Comparison of ENCODE assay signal across 7 cellular contexts in genomic region chr3:142987080-142987700, GRCh38. TPM values are rescaled to one million over a fixed set of nuclear protein-coding genes. Genes with fewer than 3 reads are reported as not detected.
DNase-seq lines count a peak whose midpoint lies in the region; ATAC-seq, FAIRE-seq and TF ChIP-seq lines count a peak whose summit lies in the region.

No MANE protein-coding gene starts in this region.

- H3K4me3 ChIP-seq in GM06990 (replicated peaks; ENCODE audit: low read depth, low read length) (no peak overlapping the region), endothelial cell of umbilical vein (replicated peaks in 1 of 3; ENCODE audit: insufficient read depth in 1 of 3, low read depth in 1 of 3, low read length in 3 of 3) (no peak overlapping the region), neural cell (ENCODE audit: low read length) (no peak overlapping the region)

- ATAC-seq in HG03571 (IDR thresholded peaks at IDR 0.05; ENCODE audit: unreplicated experiment), result peak; percentile 45
- no peak for ATAC-seq in GM18868 (IDR thresholded peaks at IDR 0.05; ENCODE audit: unreplicated experiment)
- no peak for ATAC-seq in stimulated activated memory B cell treated with anti-CD40 and anti-IgM and Interleukin-4, amounts not matched to agents 10 μg/mL and 1 μg/mL and 100 μg/mL, for 72 hours

- no peaks in the 10 kb centered on the region for H3K9me3 Mint-ChIP-seq in stimulated activated memory B cell treated with anti-CD40 and anti-IgM and Interleukin-4, amounts not matched to agents 10 μg/mL and 1 μg/mL and 100 μg/mL, for 72 hours

- CTCF ChIA-PET in endothelial cell of umbilical vein (lab: Charles Lee), result interaction anchor here (0.6 to 2.6 kb wide), 11 partner anchors 10 to 405 kb away, joined by 3 to 50 read pairs (median 4); partner anchors contain the start of gene U2SURP

- TF ChIP-seq RAD21 in neural cell (conservative IDR thresholded peaks at IDR 0.05), result peak; percentile 78

- dilution Hi-C loops in endothelial cell of umbilical vein (cut with MboI; ENCODE audit: extremely low pct_ligation_motif_present, low sequenced_read_pairs), result no loop called here

- no peaks in the 10 kb centered on the region for H3F3A ChIP-seq in neural cell (ENCODE audit: insufficient read depth, low read length, poor library complexity, severe bottlenecking)

- H4K20me1 ChIP-seq in endothelial cell of umbilical vein (replicated peaks; ENCODE audit: control insufficient read depth, extremely low read depth, insufficient read depth, low read length), result no peaks in the 10 kb centered on the region
- H4K20me1 ChIP-seq in neural cell (ENCODE audit: insufficient read depth), result no peaks in the 10 kb centered on the region

- H3K27me3 ChIP-seq in GM06990 (replicated peaks; ENCODE audit: control insufficient read depth, insufficient read depth, low read length) (no peaks in the 10 kb centered on the region), endothelial cell of umbilical vein (ENCODE audit: control insufficient read depth in 2 of 2, insufficient read depth in 2 of 2, low read length in 2 of 2) (peaks cover 8 to 15% of the 10 kb centered on the region in 2 experiments), neural cell (ENCODE audit: insufficient read depth, low read depth, low read length) (no peaks in the 10 kb centered on the region)

- intact Hi-C loops in endothelial cell of umbilical vein (cut with micrococcal nuclease), result loop anchor here (1.0 kb wide), 3 partner anchors 58 to 401 kb away; no protein-coding TSS in a partner anchor

- DNase-seq in GM06990 (ENCODE audit: extremely low read depth, insufficient read length) (peak; percentile 27), RCC 7860 (ENCODE audit: low spot score) (peak; percentile 52), endothelial cell of umbilical vein (ENCODE audit: low read depth, low spot score) (peak; percentile 51)

- BruUV-seq in endothelial cell of umbilical vein (replicated peaks; lab: Mats Ljungman, UMichigan), result no TSS peak

- H2AFZ ChIP-seq in endothelial cell of umbilical vein (ENCODE audit: low read depth, low read length) (no peak overlapping the region), neural cell (ENCODE audit: low read depth, low read length) (no peak overlapping the region)

- no peaks in the 10 kb centered on the region for H3K27me3 Mint-ChIP-seq in stimulated activated memory B cell treated with anti-CD40 and anti-IgM and Interleukin-4, amounts not matched to agents 10 μg/mL and 1 μg/mL and 100 μg/mL, for 72 hours

- peak; percentile 50 for TF ChIP-seq CTCF in GM06990 (IDR thresholded peaks at IDR 0.05; ENCODE audit: insufficient read depth, low read length, poor library complexity, severe bottlenecking)
- peak; percentile 37 for TF ChIP-seq CTCF in endothelial cell of umbilical vein (IDR thresholded peaks at IDR 0.05; ENCODE audit: extremely low read depth in 1 of 2, insufficient read depth in 1 of 2, low read depth in 1 of 2, low read length in 2 of 2)
- peak; percentile 80 for TF ChIP-seq CTCF in neural cell (IDR thresholded peaks at IDR 0.05; ENCODE audit: poor library complexity, severe bottlenecking)

- H3K4me2 ChIP-seq in endothelial cell of umbilical vein (ENCODE audit: insufficient read depth, low read length) (no peak overlapping the region), neural cell (ENCODE audit: low read length) (no peak overlapping the region)

- no peak overlapping the region for H3K4me3 Mint-ChIP-seq in stimulated activated memory B cell treated with anti-CD40 and anti-IgM and Interleukin-4, amounts not matched to agents 10 μg/mL and 1 μg/mL and 100 μg/mL, for 72 hours

- no peaks in the 10 kb centered on the region for H3K4me1 ChIP-seq in endothelial cell of umbilical vein (ENCODE audit: control insufficient read depth, extremely low read depth, insufficient read depth, low read length)

- no peaks in the 10 kb centered on the region for H3K9me1 ChIP-seq in endothelial cell of umbilical vein (replicated peaks; ENCODE audit: control insufficient read depth, extremely low read depth, insufficient read depth, low read length)

- H3K9me3 ChIP-seq in endothelial cell of umbilical vein (replicated peaks; ENCODE audit: control insufficient read depth, insufficient read depth, low read length) (no peaks in the 10 kb centered on the region), neural cell (ENCODE audit: low read length) (no peaks in the 10 kb centered on the region)

- POLR2A ChIA-PET in endothelial cell of umbilical vein (lab: Charles Lee), result interaction anchor here (0.7 kb wide), 1 partner anchor 505 kb away, joined by 3 read pairs; no protein-coding TSS in a partner anchor

- TF ChIP-seq EP300 in neural cell (conservative IDR thresholded peaks at IDR 0.05; ENCODE audit: poor library complexity, severe bottlenecking), result no peak

- no peak for TF ChIP-seq POLR2A in endothelial cell of umbilical vein (IDR thresholded peaks at IDR 0.05; ENCODE audit: low read depth, low read length)

- H3K79me2 ChIP-seq in endothelial cell of umbilical vein (ENCODE audit: control insufficient read depth, insufficient read depth, low read length), result no peaks in the 10 kb centered on the region
- H3K79me2 ChIP-seq in neural cell (replicated peaks; ENCODE audit: insufficient read depth, low read length), result no peaks in the 10 kb centered on the region

- H3K9ac ChIP-seq in endothelial cell of umbilical vein (replicated peaks; ENCODE audit: extremely low read depth, insufficient read depth, low read length) (no peak overlapping the region), neural cell (ENCODE audit: low read length) (no peak overlapping the region)

- FAIRE-seq in RCC 7860 (lab: Jason Lieb, UNC) (peak; percentile 87), endothelial cell of umbilical vein (lab: Jason Lieb, UNC) (peak; percentile 89)

- no peak overlapping the region for H3K27ac Mint-ChIP-seq in stimulated activated memory B cell treated with anti-CD40 and anti-IgM and Interleukin-4, amounts not matched to agents 10 μg/mL and 1 μg/mL and 100 μg/mL, for 72 hours

- H3K36me3 ChIP-seq in GM06990 (ENCODE audit: control insufficient read depth, insufficient read depth, low read length) (no peaks in the 10 kb centered on the region), endothelial cell of umbilical vein (ENCODE audit: control insufficient read depth in 2 of 2, extremely low read depth in 1 of 2, insufficient read depth in 2 of 2, low read length in 2 of 2) (no peaks in the 10 kb centered on the region), neural cell (ENCODE audit: insufficient read depth, low read length) (no peaks in the 10 kb centered on the region)

- H3K36me3 Mint-ChIP-seq in stimulated activated memory B cell treated with anti-CD40 and anti-IgM and Interleukin-4, amounts not matched to agents 10 μg/mL and 1 μg/mL and 100 μg/mL, for 72 hours, result no peaks in the 10 kb centered on the region

- no peaks in the 10 kb centered on the region for H3K4me1 Mint-ChIP-seq in stimulated activated memory B cell treated with anti-CD40 and anti-IgM and Interleukin-4, amounts not matched to agents 10 μg/mL and 1 μg/mL and 100 μg/mL, for 72 hours

- no peaks in the 10 kb centered on the region for H3K9me2 ChIP-seq in neural cell (ENCODE audit: insufficient read depth, low read length)

- H3K27ac ChIP-seq in endothelial cell of umbilical vein (ENCODE audit: insufficient read depth, low read depth, low read length), result no peak overlapping the region
- no peak overlapping the region for H3K27ac ChIP-seq in neural cell (ENCODE audit: low read length)

TF ChIP-seq in endothelial cell of umbilical vein, 7 proteins besides CTCF, POLR2A, EP300 and RAD21 (continues in another document):
- TF ChIP-seq JUN (IDR thresholded peaks at IDR 0.05; ENCODE audit: borderline replicate concordance, insufficient read depth, insufficient read length, low read depth) (no peak), MYC (IDR thresholded peaks at IDR 0.05; ENCODE audit: low read depth, low read length) (no peak), POLR2AphosphoS5 (IDR thresholded peaks at IDR 0.05; ENCODE audit: insufficient read depth, low read depth, low read length) (no peak)
- TF ChIP-seq, protein P1, sequence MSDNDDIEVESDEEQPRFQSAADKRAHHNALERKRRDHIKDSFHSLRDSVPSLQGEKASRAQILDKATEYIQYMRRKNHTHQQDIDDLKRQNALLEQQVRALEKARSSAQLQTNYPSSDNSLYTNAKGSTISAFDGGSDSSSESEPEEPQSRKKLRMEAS (IDR thresholded peaks at IDR 0.05; ENCODE audit: insufficient read depth, insufficient read length), result no peak

TF ChIP-seq in neural cell, 6 proteins besides CTCF, POLR2A, EP300 and RAD21:
- TF ChIP-seq EZH2 (IDR thresholded peaks at IDR 0.05; ENCODE audit: borderline replicate concordance, insufficient read depth, low read length, poor library complexity, severe bottlenecking) (no peak), SMC3 (conservative IDR thresholded peaks at IDR 0.05; ENCODE audit: poor library complexity) (peak; percentile 83)
TF ChIP-seq in neural cell: peak in this region for 1.

RNA-seq across cellular contexts. Expression of gene U2SURP, which starts 14.2 kb away (rescaled TPM):
- 85.2 and 92.4 TPM in 2 replicates for total RNA-seq in endothelial cell of umbilical vein
- 8.0 and 12.6 TPM in 2 replicates for polyA plus RNA-seq in endothelial cell of umbilical vein
- polyA plus RNA-seq in endothelial cell of umbilical vein (2011; cell fraction: cytosol; rRNA removed), result 15.1 and 15.8 TPM in 2 replicates
- 64.2 and 93.1 TPM in 2 replicates for polyA plus RNA-seq in endothelial cell of umbilical vein (2011; cell fraction: nucleus; rRNA removed)
- 57.3 and 83.4 TPM in 2 replicates for polyA plus RNA-seq in endothelial cell of umbilical vein (2012)
- polyA minus RNA-seq in endothelial cell of umbilical vein, result 40.8 and 49.1 TPM in 2 replicates
- 33.1 TPM for polyA minus RNA-seq in endothelial cell of umbilical vein (2011; cell fraction: cytosol; rRNA and poly(A)+ RNA removed)
- 89.0 and 143 TPM in 2 replicates for polyA minus RNA-seq in endothelial cell of umbilical vein (2011; cell fraction: nucleus; rRNA and poly(A)+ RNA removed)
- 139 and 159 TPM in 2 replicates for polyA plus RNA-seq in neural cell
- polyA minus RNA-seq in neural cell, result 204 and 254 TPM in 2 replicates

RNA-seq across cellular contexts. Expression of gene PAQR9, which starts 23.7 kb away (rescaled TPM):
- not detected in 2 replicates for total RNA-seq in endothelial cell of umbilical vein
- polyA plus RNA-seq in endothelial cell of umbilical vein (not detected in 2 replicates), neural cell (0.24 and 0.28 TPM in 2 replicates)
- polyA plus RNA-seq in endothelial cell of umbilical vein (2011; cell fraction: cytosol; rRNA removed), result not detected in 2 replicates
- polyA plus RNA-seq in endothelial cell of umbilical vein (2011; cell fraction: nucleus; rRNA removed), result not detected in 2 replicates
- not detected in 2 replicates for polyA plus RNA-seq in endothelial cell of umbilical vein (2012)
- polyA minus RNA-seq in endothelial cell of umbilical vein (not detected in 2 replicates), neural cell (1.9 and 2.5 TPM in 2 replicates)
- not detected for polyA minus RNA-seq in endothelial cell of umbilical vein (2011; cell fraction: cytosol; rRNA and poly(A)+ RNA removed)
- not detected in 2 replicates for polyA minus RNA-seq in endothelial cell of umbilical vein (2011; cell fraction: nucleus; rRNA and poly(A)+ RNA removed)
